In the genomic region with DNA sequence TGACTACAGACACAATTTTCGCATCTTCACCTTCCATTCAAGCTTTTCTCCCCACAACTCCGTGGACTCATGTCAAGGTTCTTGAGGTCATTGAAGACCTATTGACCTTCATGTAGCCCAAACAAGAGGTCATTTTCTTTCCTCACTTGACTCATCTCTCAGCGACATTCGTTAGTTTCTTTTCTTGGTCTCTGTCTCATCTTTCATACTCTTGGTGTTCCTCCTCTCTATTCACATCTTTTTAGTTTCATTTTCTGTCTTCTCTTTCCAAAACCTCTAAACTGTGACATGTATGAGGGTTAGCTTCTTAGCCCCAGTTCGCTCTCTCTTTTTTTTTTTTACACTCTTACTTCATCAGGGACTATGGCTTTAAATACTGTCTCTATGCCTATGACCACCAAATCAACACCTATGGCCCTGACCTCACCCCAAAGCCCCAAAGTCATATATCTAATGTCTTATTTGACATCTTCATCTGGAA, we compare ENCODE assay signal across 10 cellular contexts.
DNase-seq lines count a peak whose midpoint lies in the region; ATAC-seq and TF ChIP-seq lines count a peak whose summit lies in the region.
"Had no signal": no experiment of that assay in that cellular context is flagged by ENCODE, and none has a peak within 500 bp of the region (broad histone marks: within the 10 kb centered on the region; RNA-seq: fewer than 3 reads in every experiment).

No MANE protein-coding gene starts in this region.

- ATAC-seq in GM19328 (IDR thresholded peaks at IDR 0.05; ENCODE audit: unreplicated experiment) = peak; percentile 94
- ATAC-seq in HG03039 (IDR thresholded peaks at IDR 0.05; ENCODE audit: unreplicated experiment) = peak; percentile 97

- peak in 2 of 5 donors; percentile 25 to 49 for DNase-seq in CD8-positive, alpha-beta memory T cell
- DNase-seq in T-helper 2 cell treated with Interferon-gamma antibody and Interleukin-4, amounts not matched to agents 5 μg/mL and 100 μg/mL, for 36 hours (ENCODE audit: low spot score) = peak; percentile 49
- no peak for DNase-seq in hippocampal formation (lab: John Stamatoyannopoulos, UW)
- no peak for DNase-seq in testis
- DNase-seq in H4 (ENCODE audit: low spot score) = no peak
- DNase-seq in A673 (ENCODE audit: low spot score) = no peak

- POLR2A ChIA-PET in CD8-positive, alpha-beta memory T cell (lab: Charles Lee) = interaction anchor here (0.7 to 1.3 kb wide), 4 partner anchors 10 to 28 kb away, joined by 3 to 6 read pairs (median 4); no protein-coding TSS in a partner anchor
- POLR2A ChIA-PET in A673 (lab: Charles Lee; ENCODE audit: low non-redundant PET) = no interaction called here

- H3K36me3 ChIP-seq in CD8-positive, alpha-beta memory T cell (ENCODE audit: insufficient read depth, low read length) = no peaks in the 10 kb centered on the region
- H3K36me3 ChIP-seq in testis (ENCODE audit: low read depth, missing control alignments) = no peaks in the 10 kb centered on the region
- no peaks in the 10 kb centered on the region for H3K36me3 ChIP-seq in A673 (ENCODE audit: insufficient read depth, low read length, poor library complexity, severe bottlenecking)
- H3K36me3 ChIP-seq: right atrium auricular region had no signal

- TF ChIP-seq CTCF in testis (IDR thresholded peaks at IDR 0.05) (no peak), A673 (conservative IDR thresholded peaks at IDR 0.05; ENCODE audit: low read depth, low read length) (no peak)

- H3K9me3 Mint-ChIP-seq in CD8-positive, alpha-beta memory T cell = peaks cover 3 to 10% (median 7%) of the 10 kb centered on the region in 5 donors
- H3K9me3 Mint-ChIP-seq in T-helper 2 cell treated with Interferon-gamma antibody and Interleukin-4, amounts not matched to agents 5 μg/mL and 100 μg/mL, for 36 hours = peaks cover 31% of the 10 kb centered on the region

- H3K4me3 Mint-ChIP-seq in CD8-positive, alpha-beta memory T cell = peak overlapping the region; percentile 51 to 82 (median 79)
- peak overlapping the region; percentile 73 for H3K4me3 Mint-ChIP-seq in T-helper 2 cell treated with Interferon-gamma antibody and Interleukin-4, amounts not matched to agents 5 μg/mL and 100 μg/mL, for 36 hours
- H3K4me3 Mint-ChIP-seq: brain had no signal

- 74 to 83% methylated on average over 5 of the region's 5 CpGs for WGBS in testis, 2 donors

- H3K36me3 Mint-ChIP-seq in CD8-positive, alpha-beta memory T cell = peaks cover 0 to 8% (median 0%) of the 10 kb centered on the region in 3 donors
- peaks cover 14% of the 10 kb centered on the region for H3K36me3 Mint-ChIP-seq in T-helper 2 cell treated with Interferon-gamma antibody and Interleukin-4, amounts not matched to agents 5 μg/mL and 100 μg/mL, for 36 hours (ENCODE audit: low read depth)
- H3K36me3 Mint-ChIP-seq: brain had no signal

- no TSS peak for BruUV-seq in A673 (replicated peaks; lab: Mats Ljungman, UMichigan)

- H3K9me3 ChIP-seq in CD8-positive, alpha-beta memory T cell (ENCODE audit: low read length) = peaks cover 11% of the 10 kb centered on the region
- no peaks in the 10 kb centered on the region for H3K9me3 ChIP-seq in testis
- H3K9me3 ChIP-seq in A673 (ENCODE audit: low read depth, low read length, poor library complexity, severe bottlenecking) = peaks cover 11% of the 10 kb centered on the region

- H3K4me3 ChIP-seq in CD8-positive, alpha-beta memory T cell (ENCODE audit: low read length) = peak overlapping the region; percentile 33
- H3K4me3 ChIP-seq in testis (no peak overlapping the region), A673 (ENCODE audit: low read depth, low read length, poor library complexity, severe bottlenecking) (no peak overlapping the region)
- H3K4me3 ChIP-seq: right atrium auricular region had no signal

- no peak for TF ChIP-seq POLR2A in testis (IDR thresholded peaks at IDR 0.05)

- CTCF ChIA-PET in CD8-positive, alpha-beta memory T cell (lab: Charles Lee) = interaction anchor here (1.0 to 4.6 kb wide), 6 partner anchors 11 to 32 kb away, joined by 3 to 31 read pairs (median 9); no protein-coding TSS in a partner anchor
- CTCF ChIA-PET in A673 (lab: Charles Lee) = no interaction called here

- peaks cover 16 to 24% (median 22%) of the 10 kb centered on the region in 3 donors for H3K4me1 Mint-ChIP-seq in CD8-positive, alpha-beta memory T cell
- peaks cover 23% of the 10 kb centered on the region for H3K4me1 Mint-ChIP-seq in T-helper 2 cell treated with Interferon-gamma antibody and Interleukin-4, amounts not matched to agents 5 μg/mL and 100 μg/mL, for 36 hours (ENCODE audit: low read depth)

- peak overlapping the region; percentile 34 for H3K27ac ChIP-seq in CD8-positive, alpha-beta memory T cell (ENCODE audit: low read depth, low read length)
- no peak overlapping the region for H3K27ac ChIP-seq in testis
- H3K27ac ChIP-seq in A673 (ENCODE audit: low read depth, low read length, poor library complexity, severe bottlenecking) = no peak overlapping the region
- H3K27ac ChIP-seq: right atrium auricular region had no signal

- intact Hi-C loops in testis (cut with DNase I; ENCODE audit: low total_unique reads) (no loop called here), A673 (cut with micrococcal nuclease; ENCODE audit: unreplicated experiment) (no loop called here)

- peaks cover 10% of the 10 kb centered on the region for H3K4me1 ChIP-seq in CD8-positive, alpha-beta memory T cell (ENCODE audit: insufficient read depth, low read length)
- H3K4me1 ChIP-seq in testis (no peaks in the 10 kb centered on the region), A673 (ENCODE audit: insufficient read depth, low read length, poor library complexity, severe bottlenecking) (no peaks in the 10 kb centered on the region)
- H3K4me1 ChIP-seq: right atrium auricular region had no signal

- peaks cover 0 to 7% of the 10 kb centered on the region in 2 donors for H3K27me3 Mint-ChIP-seq in CD8-positive, alpha-beta memory T cell
- H3K27me3 Mint-ChIP-seq in T-helper 2 cell treated with Interferon-gamma antibody and Interleukin-4, amounts not matched to agents 5 μg/mL and 100 μg/mL, for 36 hours (ENCODE audit: low read depth) = no peaks in the 10 kb centered on the region

- peak overlapping the region; percentile 68 to 98 (median 93) for H3K27ac Mint-ChIP-seq in CD8-positive, alpha-beta memory T cell
- peak overlapping the region; percentile 90 for H3K27ac Mint-ChIP-seq in T-helper 2 cell treated with Interferon-gamma antibody and Interleukin-4, amounts not matched to agents 5 μg/mL and 100 μg/mL, for 36 hours

- no peaks in the 10 kb centered on the region for H3K27me3 ChIP-seq in CD8-positive, alpha-beta memory T cell (ENCODE audit: insufficient read depth, low read length, poor library complexity, severe bottlenecking)
- H3K27me3 ChIP-seq in testis (no peaks in the 10 kb centered on the region), A673 (replicated peaks; ENCODE audit: insufficient read depth, low read depth, low read length, poor library complexity) (peaks cover 5% of the 10 kb centered on the region)
- H3K27me3 ChIP-seq: right atrium auricular region had no signal
